14 cellular contexts compared by ENCODE assay signal in the genomic region with DNA sequence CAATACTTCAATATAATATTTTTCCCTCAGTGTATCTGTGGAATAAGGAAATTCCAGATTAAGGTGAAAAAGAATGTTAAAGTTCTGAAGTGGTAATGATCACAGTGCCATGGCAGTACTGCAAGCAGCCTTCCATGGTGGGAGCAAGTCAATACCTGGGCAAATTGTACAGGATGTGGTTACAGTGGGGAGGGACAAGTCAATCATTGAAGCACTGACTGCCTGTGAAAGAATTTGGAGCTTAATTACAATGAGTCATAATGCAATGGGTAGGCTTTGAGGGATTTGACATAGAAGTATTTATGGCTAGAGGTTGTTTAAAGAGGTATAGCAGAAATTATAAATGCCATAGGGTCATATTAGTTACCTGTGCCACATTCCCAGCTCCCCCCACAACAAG.
DNase-seq lines count a peak whose midpoint lies in the region; ATAC-seq and TF ChIP-seq lines count a peak whose summit lies in the region.
"Had no signal": no experiment of that assay in that cellular context is flagged by ENCODE, and none has a peak within 500 bp of the region (broad histone marks: within the 10 kb centered on the region; RNA-seq: fewer than 3 reads in every experiment).

No MANE protein-coding gene starts in this region.

- TF ChIP-seq CTCF in kidney epithelial cell (IDR thresholded peaks at IDR 0.05; ENCODE audit: insufficient read depth, low read length, poor library complexity, severe bottlenecking): no peak

- ATAC-seq in GM18519 (IDR thresholded peaks at IDR 0.05; ENCODE audit: low FRiP score, unreplicated experiment): peak; percentile 40
- peak; percentile 60 for ATAC-seq in HG02763 (IDR thresholded peaks at IDR 0.05; ENCODE audit: unreplicated experiment)

- DNase-seq in NCI-H69 (lab: John Stamatoyannopoulos, UW) (peak; percentile 56), kidney epithelial cell (ENCODE audit: low read depth) (peak; percentile 93), anterior cingulate cortex (lab: John Stamatoyannopoulos, UW) (no peak), inferior parietal cortex (ENCODE audit: extremely low spot score) (no peak)
- no peak for DNase-seq in activated effector memory CD4-positive, alpha-beta T cell treated with anti-CD3 and anti-CD28 coated beads, Interleukin-2, amount 50 U/mL, for 16 hours
- DNase-seq in activated CD8-positive, alpha-beta memory T cell treated with anti-CD3 and anti-CD28 coated beads, Interleukin-2, amount 50 U/mL, for 48 hours: no peak
- DNase-seq: activated CD8-positive, alpha-beta memory T cell treated with anti-CD3 and anti-CD28 coated beads, Interleukin-2, amount 50 U/mL, for 4 hours; GOT3; NCI-H1105; SIG-M5; substantia nigra had no signal

- H3K4me3 ChIP-seq in kidney epithelial cell (ENCODE audit: low read depth, low read length): no peak overlapping the region
- H3K4me3 ChIP-seq: skin epidermis had no signal

- no peaks in the 10 kb centered on the region for H3K27me3 ChIP-seq in kidney epithelial cell (ENCODE audit: control insufficient read depth, insufficient read depth, low read length)

- H3K36me3 ChIP-seq in kidney epithelial cell (ENCODE audit: control insufficient read depth, insufficient read depth, low read length): no peaks in the 10 kb centered on the region

Comparison
In these comparisons a context has a peak if more than half of its experiments do, and no peak if none do; other contexts are left out.
1. DNase-seq: peak in NCI-H69 (single experiment) and kidney epithelial cell (single experiment); none in anterior cingulate cortex (0 of 58), inferior parietal cortex (single experiment), activated effector memory CD4-positive, alpha-beta T cell treated with anti-CD3 and anti-CD28 coated beads, Interleukin-2, amount 50 U/mL, for 16 hours (single experiment) and activated CD8-positive, alpha-beta memory T cell treated with anti-CD3 and anti-CD28 coated beads, Interleukin-2, amount 50 U/mL, for 48 hours (single experiment).